In genomic region chr7:99460651-99461050, GRCh38 we compare ENCODE assay signal across 16 cellular contexts. TPM values are rescaled to one million over a fixed set of nuclear protein-coding genes. Genes with fewer than 3 reads are reported as not detected.
DNase-seq lines count a peak whose midpoint lies in the region; ATAC-seq and TF ChIP-seq lines count a peak whose summit lies in the region.
"Had no signal": no experiment of that assay in that cellular context is flagged by ENCODE, and none has a peak within 500 bp of the region (broad histone marks: within the 10 kb centered on the region; RNA-seq: fewer than 3 reads in every experiment).

No MANE protein-coding gene starts in this region.

- peak overlapping the region; percentile 18 for H3K27ac Mint-ChIP-seq in activated naive CD4-positive, alpha-beta T cell treated with anti-CD3 and anti-CD28 coated beads, Interleukin-2, amount 50 U/mL, for 24 hours
- peak overlapping the region; percentile 35 for H3K27ac Mint-ChIP-seq in central memory CD8-positive, alpha-beta T cell (ENCODE audit: low read depth)
- H3K27ac Mint-ChIP-seq in progenitor cell of endocrine pancreas: peak overlapping the region; percentile 29
- H3K27ac Mint-ChIP-seq: stimulated activated naive CD8-positive, alpha-beta T cell treated with anti-CD3 and anti-CD28 coated beads, Interleukin-15, Interleukin-2, amounts not matched to agents 100 ng/mL and 50 ng/mL, for 24 hours had no signal

- peak overlapping the region; percentile 35 for H3K4me2 ChIP-seq in Loucy (ENCODE audit: low read depth, low read length, poor library complexity, severe bottlenecking)
- no peak overlapping the region for H3K4me2 ChIP-seq in hepatocyte

- H3K79me2 ChIP-seq in Loucy (ENCODE audit: insufficient read depth, low read length): peaks cover 81% of the 10 kb centered on the region
- peaks cover 79% of the 10 kb centered on the region for H3K79me2 ChIP-seq in hepatocyte

- H3K4me1 ChIP-seq in Loucy (ENCODE audit: insufficient read depth, low read length, poor library complexity, severe bottlenecking): peaks cover 17% of the 10 kb centered on the region
- H3K4me1 ChIP-seq in hepatocyte (ENCODE audit: insufficient read depth): peaks cover 9% of the 10 kb centered on the region

- H3K4me3 ChIP-seq in Loucy (ENCODE audit: low read length, poor library complexity, severe bottlenecking) (no peak overlapping the region), hepatocyte (no peak overlapping the region)

- no peaks in the 10 kb centered on the region for H3K9me2 ChIP-seq in Loucy (replicated peaks; ENCODE audit: low read depth, low read length)
- H3K9me2 ChIP-seq in hepatocyte (replicated peaks; ENCODE audit: insufficient read depth): no peaks in the 10 kb centered on the region

- no peak for TF ChIP-seq CTCF in Loucy (conservative IDR thresholded peaks at IDR 0.05; ENCODE audit: low read length)
- no peak for TF ChIP-seq CTCF in progenitor cell of endocrine pancreas (IDR thresholded peaks at IDR 0.05; ENCODE audit: unreplicated experiment)
- TF ChIP-seq CTCF in hepatocyte (IDR thresholded peaks at IDR 0.05; ENCODE audit: poor library complexity): no peak

- H3F3A ChIP-seq in Loucy (ENCODE audit: low read depth): no peaks in the 10 kb centered on the region

- H3K27me3 Mint-ChIP-seq in activated naive CD4-positive, alpha-beta T cell treated with anti-CD3 and anti-CD28 coated beads, Interleukin-2, amount 50 U/mL, for 24 hours: no peaks in the 10 kb centered on the region
- H3K27me3 Mint-ChIP-seq in central memory CD8-positive, alpha-beta T cell: no peaks in the 10 kb centered on the region
- H3K27me3 Mint-ChIP-seq in progenitor cell of endocrine pancreas: no peaks in the 10 kb centered on the region
- H3K27me3 Mint-ChIP-seq: stimulated activated naive CD8-positive, alpha-beta T cell treated with anti-CD3 and anti-CD28 coated beads, Interleukin-15, Interleukin-2, amounts not matched to agents 100 ng/mL and 50 ng/mL, for 24 hours had no signal

- H3K4me3 Mint-ChIP-seq in activated naive CD4-positive, alpha-beta T cell treated with anti-CD3 and anti-CD28 coated beads, Interleukin-2, amount 50 U/mL, for 24 hours: no peak overlapping the region
- no peak overlapping the region for H3K4me3 Mint-ChIP-seq in central memory CD8-positive, alpha-beta T cell
- H3K4me3 Mint-ChIP-seq in progenitor cell of endocrine pancreas (ENCODE audit: low read depth): no peak overlapping the region
- H3K4me3 Mint-ChIP-seq: stimulated activated naive CD8-positive, alpha-beta T cell treated with anti-CD3 and anti-CD28 coated beads, Interleukin-15, Interleukin-2, amounts not matched to agents 100 ng/mL and 50 ng/mL, for 24 hours had no signal

- no peaks in the 10 kb centered on the region for H3K9me3 ChIP-seq in Loucy (ENCODE audit: insufficient read depth, low read depth, low read length)
- H3K9me3 ChIP-seq in hepatocyte (ENCODE audit: low read depth): no peaks in the 10 kb centered on the region

- H3K36me3 Mint-ChIP-seq in activated naive CD4-positive, alpha-beta T cell treated with anti-CD3 and anti-CD28 coated beads, Interleukin-2, amount 50 U/mL, for 24 hours: peaks cover 6% of the 10 kb centered on the region
- peaks cover 15% of the 10 kb centered on the region for H3K36me3 Mint-ChIP-seq in central memory CD8-positive, alpha-beta T cell (ENCODE audit: insufficient read depth)
- peaks cover 16% of the 10 kb centered on the region for H3K36me3 Mint-ChIP-seq in progenitor cell of endocrine pancreas (ENCODE audit: insufficient read depth)

- no peak for ATAC-seq in central memory CD8-positive, alpha-beta T cell (replicated peaks; ENCODE audit: extremely low read depth, poor library complexity, severe bottlenecking)
- ATAC-seq in HG03159 (IDR thresholded peaks at IDR 0.05; ENCODE audit: unreplicated experiment) (no peak), HG03342 (IDR thresholded peaks at IDR 0.05; ENCODE audit: unreplicated experiment) (no peak)

- H4K20me1 ChIP-seq in Loucy (ENCODE audit: insufficient read depth, low read length, poor library complexity, severe bottlenecking) (peaks cover 60% of the 10 kb centered on the region), hepatocyte (ENCODE audit: insufficient read depth, poor library complexity, severe bottlenecking) (peaks cover 45% of the 10 kb centered on the region)

- no peak overlapping the region for H3K9ac ChIP-seq in Loucy (ENCODE audit: low read depth, low read length, poor library complexity, severe bottlenecking)

- H2AFZ ChIP-seq in Loucy (ENCODE audit: low read length) (no peak overlapping the region), hepatocyte (no peak overlapping the region)

- H3K27ac ChIP-seq in hepatocyte: no peak overlapping the region
- H3K27ac ChIP-seq: WERI-Rb-1 had no signal

- 92% methylated on average over 11 of the region's 11 CpGs for WGBS in hepatocyte (ENCODE audit: low lambda C conversion rate, missing lambda C conversion rate)

- no peaks in the 10 kb centered on the region for H3K9me3 Mint-ChIP-seq in activated naive CD4-positive, alpha-beta T cell treated with anti-CD3 and anti-CD28 coated beads, Interleukin-2, amount 50 U/mL, for 24 hours
- H3K9me3 Mint-ChIP-seq in central memory CD8-positive, alpha-beta T cell: no peaks in the 10 kb centered on the region
- no peaks in the 10 kb centered on the region for H3K9me3 Mint-ChIP-seq in progenitor cell of endocrine pancreas (ENCODE audit: low read depth)
- H3K9me3 Mint-ChIP-seq: stimulated activated naive CD8-positive, alpha-beta T cell treated with anti-CD3 and anti-CD28 coated beads, Interleukin-15, Interleukin-2, amounts not matched to agents 100 ng/mL and 50 ng/mL, for 24 hours had no signal

- H3K36me3 ChIP-seq in Loucy (ENCODE audit: insufficient read depth, low read length) (peaks cover 38% of the 10 kb centered on the region), hepatocyte (replicated peaks; ENCODE audit: insufficient read depth, low read depth) (no peaks in the 10 kb centered on the region)

- no peak for DNase-seq in activated naive CD4-positive, alpha-beta T cell treated with Interleukin-2 at 50 U/mL for 16 hours
- DNase-seq in central memory CD8-positive, alpha-beta T cell (ENCODE audit: low spot score in 2 of 2): no peak
- no peak for DNase-seq in progenitor cell of endocrine pancreas (ENCODE audit: low spot score, unreplicated experiment)
- no peak for DNase-seq in hepatocyte (ENCODE audit: low spot score)
- DNase-seq: COR-L47; head of caudate nucleus; MM.1S; NCI-H187; SHP77 treated with DMSO at 0.1 percent for 48 hours; stimulated activated CD4-positive, alpha-beta T cell treated with anti-CD3 and anti-CD28 coated beads, Interleukin-15, amount 100 ng/mL, for 24 hours; WERI-Rb-1 had no signal

- H3K4me1 Mint-ChIP-seq in activated naive CD4-positive, alpha-beta T cell treated with anti-CD3 and anti-CD28 coated beads, Interleukin-2, amount 50 U/mL, for 24 hours: peaks cover 30% of the 10 kb centered on the region
- H3K4me1 Mint-ChIP-seq in central memory CD8-positive, alpha-beta T cell: peaks cover 36% of the 10 kb centered on the region
- peaks cover 8% of the 10 kb centered on the region for H3K4me1 Mint-ChIP-seq in progenitor cell of endocrine pancreas (ENCODE audit: low read depth)

- H3K27me3 ChIP-seq in Loucy (ENCODE audit: insufficient read depth, low read length, poor library complexity, severe bottlenecking): no peaks in the 10 kb centered on the region
- no peaks in the 10 kb centered on the region for H3K27me3 ChIP-seq in hepatocyte

RNA-seq across cellular contexts. Expression of gene ATP5MF, which starts 5.3 kb away (rescaled TPM):
- 328 and 330 TPM in 2 replicates for total RNA-seq in progenitor cell of endocrine pancreas
- 2,783 and 3,615 TPM in 2 replicates for total RNA-seq in hepatocyte
- polyA plus RNA-seq in hepatocyte: 785 and 822 TPM in 2 replicates

RNA-seq across cellular contexts. Expression of gene ZNF789, which starts 12.0 kb away (rescaled TPM):
- total RNA-seq in progenitor cell of endocrine pancreas (26.7 and 27.4 TPM in 2 replicates), hepatocyte (7.0 and 11.3 TPM in 2 replicates)
- 5.5 and 8.1 TPM in 2 replicates for polyA plus RNA-seq in hepatocyte

RNA-seq across cellular contexts. Expression of gene CPSF4, which starts 21.9 kb away (rescaled TPM):
- total RNA-seq in progenitor cell of endocrine pancreas (77.4 and 86.9 TPM in 2 replicates), hepatocyte (25.3 and 37.6 TPM in 2 replicates)
- polyA plus RNA-seq in hepatocyte: 35.1 and 41.1 TPM in 2 replicates

RNA-seq across cellular contexts. Expression of gene PTCD1, which starts 22.1 kb away (rescaled TPM):
- 12.0 and 16.8 TPM in 2 replicates for total RNA-seq in progenitor cell of endocrine pancreas
- total RNA-seq in hepatocyte: 9.2 and 11.3 TPM in 2 replicates
- 7.0 and 10.8 TPM in 2 replicates for polyA plus RNA-seq in hepatocyte

RNA-seq across cellular contexts. Expression of gene ZNF394, which starts 39.4 kb away (rescaled TPM):
- total RNA-seq in progenitor cell of endocrine pancreas: 23.7 and 24.8 TPM in 2 replicates
- total RNA-seq in hepatocyte: 19.4 and 23.8 TPM in 2 replicates
- polyA plus RNA-seq in hepatocyte: 17.2 and 18.4 TPM in 2 replicates
